ENCODE assay signal across 1 cellular context in genomic region chr7:2542011-2542923, GRCh38.
A peak's percentile ranks its signal among the peaks of the same experiment; 100 is the strongest.
TF ChIP-seq lines count a peak whose summit lies in the region.

No MANE protein-coding gene starts in this region.

TF ChIP-seq in K562, 482 proteins besides CTCF, POLR2A, EP300 and RAD21:
- TF ChIP-seq VEZF1 (CRISPR knock-in tag; IDR thresholded peaks at IDR 0.05): no peak
- no peak for TF ChIP-seq ZNF780A (CRISPR knock-in tag; IDR thresholded peaks at IDR 0.05)
- no peak for TF ChIP-seq NR2C2 (CRISPR knock-in tag; IDR thresholded peaks at IDR 0.05)
- no peak for TF ChIP-seq NR2C2 (tag; IDR thresholded peaks at IDR 0.05)
- no peak for TF ChIP-seq ZBTB43 (CRISPR knock-in tag; IDR thresholded peaks at IDR 0.05)
- TF ChIP-seq RBFOX2 (IDR thresholded peaks at IDR 0.05; ENCODE audit: low read depth, low read length): peak; percentile 28; the same call in 1 of the 2 replicates
- TF ChIP-seq ESRRB (CRISPR knock-in tag; IDR thresholded peaks at IDR 0.05; ENCODE audit: borderline replicate concordance): no peak
- TF ChIP-seq HMGN3 (IDR thresholded peaks at IDR 0.05; ENCODE audit: borderline replicate concordance, extremely low read depth, insufficient read length, low read depth, low read length): peak; percentile 5
- TF ChIP-seq CHAMP1 (IDR thresholded peaks at IDR 0.05): no peak
- TF ChIP-seq ZNF561 (CRISPR knock-in tag; conservative IDR thresholded peaks at IDR 0.05): no peak
- no peak for TF ChIP-seq ZBTB1 (CRISPR knock-in tag; IDR thresholded peaks at IDR 0.05; ENCODE audit: borderline replicate concordance, low read depth)
- no peak for TF ChIP-seq CBX2 (IDR thresholded peaks at IDR 0.05; ENCODE audit: insufficient read depth, low read length, poor library complexity, severe bottlenecking)
- TF ChIP-seq ZNF121 (CRISPR knock-in tag; conservative IDR thresholded peaks at IDR 0.05): no peak
- TF ChIP-seq NEUROD1 (IDR thresholded peaks at IDR 0.05; ENCODE audit: borderline replicate concordance, low read depth, low read length, partially characterized antibody): no peak
- no peak for TF ChIP-seq RFX5 (IDR thresholded peaks at IDR 0.05; ENCODE audit: low read depth, low read length)
- TF ChIP-seq STAT6 (CRISPR knock-in tag; IDR thresholded peaks at IDR 0.05): no peak
- TF ChIP-seq MTF1 (CRISPR knock-in tag; IDR thresholded peaks at IDR 0.05; ENCODE audit: borderline replicate concordance): no peak
- TF ChIP-seq EGR1 (conservative IDR thresholded peaks at IDR 0.05): no peak
